In genomic region chr10:125105856-125106255, GRCh38 we compare ENCODE assay signal across 21 cellular contexts. TPM values are rescaled to one million over a fixed set of nuclear protein-coding genes. Genes with fewer than 3 reads are reported as not detected.
A peak's percentile ranks its signal among the peaks of the same experiment; 100 is the strongest.
DNase-seq lines count a peak whose midpoint lies in the region; ATAC-seq and TF ChIP-seq lines count a peak whose summit lies in the region.
"Had no signal": no experiment of that assay in that cellular context is flagged by ENCODE, and none has a peak within 500 bp of the region (broad histone marks: within the 10 kb centered on the region; RNA-seq: fewer than 3 reads in every experiment).

No MANE protein-coding gene starts in this region.

- no peak overlapping the region for H2AFZ ChIP-seq in neural progenitor cell (replicated peaks)

- no peak overlapping the region for H3K27ac ChIP-seq in neural progenitor cell
- no peak overlapping the region for H3K27ac ChIP-seq in upper lobe of right lung
- H3K27ac ChIP-seq: RWPE1, SJCRH30 had no signal

- H4K20me1 ChIP-seq in neural progenitor cell (ENCODE audit: low read depth): peaks cover 73% of the 10 kb centered on the region

- H3K36me3 Mint-ChIP-seq in HFFc6 (ENCODE audit: low read depth) (peaks cover 46% of the 10 kb centered on the region), glutamatergic neuron (ENCODE audit: unreplicated experiment) (peaks cover 15% of the 10 kb centered on the region), neural progenitor cell (peaks cover 53% of the 10 kb centered on the region)
- H3K36me3 Mint-ChIP-seq in stimulated activated effector memory CD8-positive, alpha-beta T cell treated with anti-CD3 and anti-CD28 coated beads, Interleukin-12 subunit alpha, Interleukin-12 subunit beta, amount 100 ng/mL, for 72 hours: no peaks in the 10 kb centered on the region
- H3K36me3 Mint-ChIP-seq: CD4-positive, CD25-positive, alpha-beta regulatory T cell had no signal

- peaks cover 4% of the 10 kb centered on the region for H3K9me3 ChIP-seq in neural progenitor cell (ENCODE audit: low read depth)
- no peaks in the 10 kb centered on the region for H3K9me3 ChIP-seq in upper lobe of right lung
- H3K9me3 ChIP-seq: Caco-2, SJCRH30 had no signal

- intact Hi-C loops in upper lobe of right lung (cut with DNase I): no loop called here

- no peak for ATAC-seq in upper lobe of right lung
- ATAC-seq in stimulated activated effector memory CD8-positive, alpha-beta T cell treated with anti-CD3 and anti-CD28 coated beads, Interleukin-12 subunit alpha, Interleukin-12 subunit beta, amount 100 ng/mL, for 72 hours: no peak

- H3K4me2 ChIP-seq in neural progenitor cell: no peak overlapping the region

- H3K27ac Mint-ChIP-seq in HFFc6 (peak overlapping the region; percentile 8; the same call in 1 of the 2 replicates), glutamatergic neuron (ENCODE audit: unreplicated experiment) (peak overlapping the region; percentile 44), neural progenitor cell (peak overlapping the region; percentile 51)
- H3K27ac Mint-ChIP-seq in stimulated activated effector memory CD8-positive, alpha-beta T cell treated with anti-CD3 and anti-CD28 coated beads, Interleukin-12 subunit alpha, Interleukin-12 subunit beta, amount 100 ng/mL, for 72 hours: no peak overlapping the region
- H3K27ac Mint-ChIP-seq: CD4-positive, CD25-positive, alpha-beta regulatory T cell had no signal

- H3K27me3 Mint-ChIP-seq in HFFc6 (ENCODE audit: insufficient read depth) (no peaks in the 10 kb centered on the region), glutamatergic neuron (ENCODE audit: unreplicated experiment) (peaks cover 6% of the 10 kb centered on the region), neural progenitor cell (ENCODE audit: insufficient read depth, low read depth) (no peaks in the 10 kb centered on the region)
- H3K27me3 Mint-ChIP-seq: CD4-positive, CD25-positive, alpha-beta regulatory T cell had no signal

- H3K9ac ChIP-seq in neural progenitor cell: no peak overlapping the region

- no peak overlapping the region for H3K4me3 ChIP-seq in neural progenitor cell
- H3K4me3 ChIP-seq in upper lobe of right lung: no peak overlapping the region
- H3K4me3 ChIP-seq: SJCRH30 had no signal

- TF ChIP-seq CTCF in HFFc6 (IDR thresholded peaks at IDR 0.05): no peak
- no peak for TF ChIP-seq CTCF in glutamatergic neuron (IDR thresholded peaks at IDR 0.05; ENCODE audit: partially characterized antibody, unreplicated experiment)
- no peak for TF ChIP-seq CTCF in neural progenitor cell (IDR thresholded peaks at IDR 0.05)
- TF ChIP-seq CTCF in upper lobe of right lung (IDR thresholded peaks at IDR 0.05): no peak

- H3K4me1 Mint-ChIP-seq in HFFc6 (ENCODE audit: low read depth) (peaks cover 37% of the 10 kb centered on the region), glutamatergic neuron (ENCODE audit: low read depth, unreplicated experiment) (peaks cover 57% of the 10 kb centered on the region), neural progenitor cell (peaks cover 40% of the 10 kb centered on the region)
- H3K4me1 Mint-ChIP-seq in stimulated activated effector memory CD8-positive, alpha-beta T cell treated with anti-CD3 and anti-CD28 coated beads, Interleukin-12 subunit alpha, Interleukin-12 subunit beta, amount 100 ng/mL, for 72 hours: no peaks in the 10 kb centered on the region
- H3K4me1 Mint-ChIP-seq: CD4-positive, CD25-positive, alpha-beta regulatory T cell had no signal

- H3K36me3 ChIP-seq in neural progenitor cell (peaks cover 11% of the 10 kb centered on the region), upper lobe of right lung (peaks cover 24% of the 10 kb centered on the region)

- peaks cover 4% of the 10 kb centered on the region; the same call in 1 of the 2 replicates for H3K9me3 Mint-ChIP-seq in HFFc6
- H3K9me3 Mint-ChIP-seq in glutamatergic neuron (ENCODE audit: unreplicated experiment): peaks cover 16% of the 10 kb centered on the region
- peaks cover 20% of the 10 kb centered on the region for H3K9me3 Mint-ChIP-seq in neural progenitor cell
- no peaks in the 10 kb centered on the region for H3K9me3 Mint-ChIP-seq in stimulated activated effector memory CD8-positive, alpha-beta T cell treated with anti-CD3 and anti-CD28 coated beads, Interleukin-12 subunit alpha, Interleukin-12 subunit beta, amount 100 ng/mL, for 72 hours
- H3K9me3 Mint-ChIP-seq: CD4-positive, CD25-positive, alpha-beta regulatory T cell had no signal

- H3K4me1 ChIP-seq in neural progenitor cell (peaks cover 9% of the 10 kb centered on the region), upper lobe of right lung (peaks cover 17% of the 10 kb centered on the region)
- H3K4me1 ChIP-seq: Caco-2 had no signal

- H3F3A ChIP-seq in neural progenitor cell (ENCODE audit: low read depth): no peaks in the 10 kb centered on the region

- peaks cover 100% of the 10 kb centered on the region for H3K79me2 ChIP-seq in neural progenitor cell (ENCODE audit: low read depth)

- DNase-seq in HFFc6 (no peak), glutamatergic neuron (no peak), neural progenitor cell (ENCODE audit: low spot score) (no peak), upper lobe of right lung (peak; percentile 39), NCI-H226 (no peak), HCEC 1CT (no peak)
- DNase-seq in stimulated activated effector memory CD8-positive, alpha-beta T cell treated with anti-CD3 and anti-CD28 coated beads, Interleukin-12 subunit alpha, Interleukin-12 subunit beta, amount 100 ng/mL, for 72 hours (ENCODE audit: low spot score in 2 of 2): no peak
- DNase-seq: ACHN; CD4-positive, CD25-positive, alpha-beta regulatory T cell; DMS53; H7; KBM-7; MV-4-11; NCI-H1417; NCI-H2029; NCI-H2171; NCI-H446 treated with DMSO at 0.1 percent for 48 hours; NCI-H774; SJCRH30 had no signal

- H3K27me3 ChIP-seq in neural progenitor cell (no peaks in the 10 kb centered on the region), upper lobe of right lung (no peaks in the 10 kb centered on the region)
- H3K27me3 ChIP-seq: SJCRH30 had no signal

- H3K4me3 Mint-ChIP-seq in HFFc6 (no peak overlapping the region), glutamatergic neuron (ENCODE audit: unreplicated experiment) (no peak overlapping the region), neural progenitor cell (no peak overlapping the region)
- H3K4me3 Mint-ChIP-seq in stimulated activated effector memory CD8-positive, alpha-beta T cell treated with anti-CD3 and anti-CD28 coated beads, Interleukin-12 subunit alpha, Interleukin-12 subunit beta, amount 100 ng/mL, for 72 hours: no peak overlapping the region
- H3K4me3 Mint-ChIP-seq: CD4-positive, CD25-positive, alpha-beta regulatory T cell had no signal

RNA-seq across cellular contexts. Expression of gene CTBP2, which starts 54.5 kb away (rescaled TPM):
- total RNA-seq in HFFc6 (2021; fragmentation: NEBNext Ultra II Directional; extraction: Animal tissue kit (Norgen Biotek cat#: 25700)): 10 to 100 TPM; 70.6 to 86.9 (median 78.8) TPM
- total RNA-seq in glutamatergic neuron (ENCODE audit: unreplicated experiment): 174 TPM
- 55.2 and 97.6 TPM in 2 replicates for total RNA-seq in neural progenitor cell (ENCODE audit: low replicate concordance)
- 66.7 TPM for total RNA-seq in upper lobe of right lung
